25 cellular contexts compared by ENCODE assay signal in genomic region chr12:77392467-77392866, GRCh38.
"Had no signal": no experiment of that assay in that cellular context is flagged by ENCODE, and none has a peak within 500 bp of the region (broad histone marks: within the 10 kb centered on the region; RNA-seq: fewer than 3 reads in every experiment).

No MANE protein-coding gene starts in this region.

- H3K36me3 Mint-ChIP-seq: activated naive CD8-positive, alpha-beta T cell; immature natural killer cell; mesothelial cell of epicardium; naive thymus-derived CD8-positive, alpha-beta T cell; stimulated activated naive B cell treated with anti-CD40 and anti-IgM and Interleukin-4, amounts not matched to agents 10 μg/mL and 1 μg/mL and 100 μg/mL, for 72 hours had no signal

- H3K4me1 Mint-ChIP-seq: activated T-helper 17 cell treated with anti-CD3 and anti-CD28 coated beads, Interleukin-2, amount 50 U/mL, for 72 hours; immature natural killer cell; naive thymus-derived CD8-positive, alpha-beta T cell; stimulated activated naive B cell treated with anti-CD40 and anti-IgM and Interleukin-4, amounts not matched to agents 10 μg/mL and 1 μg/mL and 100 μg/mL, for 72 hours had no signal

- H3K27me3 ChIP-seq: adrenal gland, ascending aorta, foreskin keratinocyte, left lung, sigmoid colon, transverse colon, vagina had no signal

- H3K27ac Mint-ChIP-seq: activated CD8-positive, alpha-beta T cell treated with anti-CD3 and anti-CD28 coated beads, Interleukin-2, amount 10 ng/mL, durations not matched to agents 7 days and 5 days; activated naive CD8-positive, alpha-beta T cell; activated T-helper 17 cell treated with anti-CD3 and anti-CD28 coated beads, Interleukin-2, amount 50 U/mL, for 72 hours; immature natural killer cell; mesothelial cell of epicardium; naive thymus-derived CD8-positive, alpha-beta T cell; progenitor cell of endocrine pancreas; stimulated activated naive B cell treated with anti-CD40 and anti-IgM and Interleukin-4, amounts not matched to agents 10 μg/mL and 1 μg/mL and 100 μg/mL, for 72 hours had no signal

- H3K4me3 ChIP-seq: adrenal gland, ascending aorta, left lung, sigmoid colon, smooth muscle cell, transverse colon, vagina had no signal

- H3K9me3 ChIP-seq: adrenal gland, ascending aorta, left lung, sigmoid colon, transverse colon, vagina had no signal

- ATAC-seq: activated CD8-positive, alpha-beta T cell treated with anti-CD3 and anti-CD28 coated beads, Interleukin-2, amount 10 ng/mL, durations not matched to agents 7 days and 5 days; activated T-helper 17 cell treated with anti-CD3 and anti-CD28 coated beads, Interleukin-2, amount 50 U/mL, for 72 hours; foreskin keratinocyte; left lung; naive thymus-derived CD8-positive, alpha-beta T cell; stimulated activated naive B cell treated with anti-CD40 and anti-IgM and Interleukin-4, amounts not matched to agents 10 μg/mL and 1 μg/mL and 100 μg/mL, for 72 hours had no signal

- H3K9me3 Mint-ChIP-seq: activated T-helper 17 cell treated with anti-CD3 and anti-CD28 coated beads, Interleukin-2, amount 50 U/mL, for 72 hours; mesothelial cell of epicardium had no signal

- DNase-seq: activated CD4-positive, alpha-beta T cell treated with anti-CD3 and anti-CD28 coated beads for 1 hour; activated CD4-positive, alpha-beta T cell treated with anti-CD3 and anti-CD28 coated beads, Interleukin-2, amount 50 U/mL, for 1 hour; activated CD8-positive, alpha-beta T cell treated with anti-CD3 and anti-CD28 coated beads, Interleukin-2, amount 10 ng/mL, durations not matched to agents 7 days and 5 days; activated naive CD4-positive, alpha-beta T cell; activated T-cell treated with anti-CD3 and anti-CD28 coated beads, Interleukin-2, amount 50 U/mL, for 1 hour; adrenal gland; central memory CD4-positive, alpha-beta T cell; dermis blood vessel endothelial cell; effector CD8-positive, alpha-beta T cell; foreskin keratinocyte; immature natural killer cell; left lung; naive thymus-derived CD8-positive, alpha-beta T cell; sigmoid colon; stimulated activated CD4-positive, alpha-beta T cell treated with anti-CD3 and anti-CD28 coated beads, Interleukin-15, amount 100 ng/mL, for 24 hours; stimulated activated CD8-positive, alpha-beta memory T cell treated with anti-CD3 and anti-CD28 coated beads, Interleukin-4, amount 100 ng/mL, for 48 hours; stimulated activated naive B cell treated with anti-CD40 and anti-IgM and Interleukin-4, amounts not matched to agents 10 μg/mL and 1 μg/mL and 100 μg/mL, for 72 hours; transverse colon had no signal

- H3K27me3 Mint-ChIP-seq: activated naive CD8-positive, alpha-beta T cell; activated T-helper 17 cell treated with anti-CD3 and anti-CD28 coated beads, Interleukin-2, amount 50 U/mL, for 72 hours; naive thymus-derived CD8-positive, alpha-beta T cell; progenitor cell of endocrine pancreas; stimulated activated naive B cell treated with anti-CD40 and anti-IgM and Interleukin-4, amounts not matched to agents 10 μg/mL and 1 μg/mL and 100 μg/mL, for 72 hours had no signal

- H3K4me3 Mint-ChIP-seq: activated CD8-positive, alpha-beta T cell treated with anti-CD3 and anti-CD28 coated beads, Interleukin-2, amount 10 ng/mL, durations not matched to agents 7 days and 5 days; activated naive CD8-positive, alpha-beta T cell; activated T-helper 17 cell treated with anti-CD3 and anti-CD28 coated beads, Interleukin-2, amount 50 U/mL, for 72 hours; immature natural killer cell; mesothelial cell of epicardium; naive thymus-derived CD8-positive, alpha-beta T cell; stimulated activated naive B cell treated with anti-CD40 and anti-IgM and Interleukin-4, amounts not matched to agents 10 μg/mL and 1 μg/mL and 100 μg/mL, for 72 hours had no signal

- H3K27ac ChIP-seq: adrenal gland, ascending aorta, foreskin keratinocyte, left lung, sigmoid colon, transverse colon, vagina had no signal

- H3K36me3 ChIP-seq: adrenal gland, ascending aorta, left lung, sigmoid colon, transverse colon, vagina had no signal

- H3K4me1 ChIP-seq: adrenal gland, ascending aorta, foreskin keratinocyte, sigmoid colon, transverse colon, vagina had no signal
